In the genomic region with DNA sequence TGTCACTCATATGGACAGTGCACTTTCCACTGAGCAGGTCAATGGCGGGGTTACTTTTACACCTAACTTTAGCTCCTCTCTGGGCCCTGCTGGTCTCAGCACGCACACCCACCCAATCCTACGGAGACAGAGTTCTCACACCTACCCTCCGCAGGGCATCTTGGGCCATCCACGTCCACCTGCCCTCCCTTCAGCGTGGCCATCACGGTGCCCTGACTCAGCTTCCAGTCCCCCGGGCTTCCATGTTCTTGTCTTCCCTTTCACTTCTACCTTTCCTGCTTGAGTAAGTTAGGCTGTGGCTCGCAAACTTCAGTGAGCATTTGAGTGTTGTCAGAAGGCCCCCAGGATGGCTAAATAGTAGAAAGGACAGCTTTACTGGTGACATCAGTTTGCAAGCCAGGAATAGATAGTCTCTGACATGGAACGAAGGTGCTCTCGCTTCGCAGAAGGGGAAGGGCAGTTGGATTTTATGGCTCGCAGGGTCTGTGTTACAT, we compare ENCODE assay signal across 12 cellular contexts.
DNase-seq lines count a peak whose midpoint lies in the region; ATAC-seq, FAIRE-seq and TF ChIP-seq lines count a peak whose summit lies in the region.
"Had no signal": no experiment of that assay in that cellular context is flagged by ENCODE, and none has a peak within 500 bp of the region (broad histone marks: within the 10 kb centered on the region; RNA-seq: fewer than 3 reads in every experiment).

No MANE protein-coding gene starts in this region.

- no peak overlapping the region for H2AK5ac ChIP-seq in H1 (ENCODE audit: low read depth, low read length)

- intact Hi-C loops in posterior vena cava (cut with DNase I), result no loop called here
- intact Hi-C loops in activated CD4-positive, alpha-beta T cell treated with anti-CD3 and anti-CD28 coated beads for 36 hours (cut with DNase I, micrococcal nuclease), result no loop called here

- peak; percentile 17 for DNase-seq in RWPE2 (ENCODE audit: low spot score)
- DNase-seq in H1 (ENCODE audit: low read depth in 1 of 2, low spot score in 2 of 2), result peak in 1 of 2 experiments; percentile 13
- peak; percentile 32 for DNase-seq in posterior vena cava (ENCODE audit: low spot score)
- peak; percentile 62 for DNase-seq in type B pancreatic cell (ENCODE audit: extremely low spot score, unreplicated experiment)
- DNase-seq in activated CD4-positive, alpha-beta T cell treated with anti-CD3 and anti-CD28 coated beads for 36 hours, result no peak
- DNase-seq: NCI-H1417, NCI-H1930, NCI-H2171 treated with DMSO at 0.1 percent for 48 hours, NCI-H774, Right ventricle myocardium superior had no signal

- no peak for TF ChIP-seq RAD21 in H1 (IDR thresholded peaks at IDR 0.05 in 1 of 2, conservative IDR thresholded peaks at IDR 0.05 in 1 of 2; ENCODE audit: low read depth in 2 of 2, low read length in 2 of 2)

- ATAC-seq in RWPE2 (ENCODE audit: low read depth) (no peak), GM18519 (IDR thresholded peaks at IDR 0.05; ENCODE audit: low FRiP score, unreplicated experiment) (no peak), GM18520 (IDR thresholded peaks at IDR 0.05; ENCODE audit: unreplicated experiment) (no peak)
- no peak for ATAC-seq in activated CD4-positive, alpha-beta T cell treated with anti-CD3 and anti-CD28 coated beads for 36 hours

- H3K79me2 ChIP-seq in H1 (ENCODE audit: control insufficient read depth in 1 of 2, insufficient read depth in 2 of 2, low read length in 2 of 2), result no peaks in the 10 kb centered on the region

- no peak overlapping the region for H2BK12ac ChIP-seq in H1 (ENCODE audit: low read depth, low read length)

- H3K9me3 ChIP-seq in RWPE2 (ENCODE audit: severe bottlenecking) (no peaks in the 10 kb centered on the region), H1 (ENCODE audit: insufficient read depth in 2 of 2, low read depth in 1 of 2, low read length in 1 of 2) (no peaks in the 10 kb centered on the region)

- H3K14ac ChIP-seq in H1 (ENCODE audit: insufficient read length), result no peak overlapping the region

- no peak overlapping the region for H2AFZ ChIP-seq in H1 (ENCODE audit: low read length)

- H2BK120ac ChIP-seq in H1 (replicated peaks; ENCODE audit: low read depth, low read length), result no peak overlapping the region

- H3K23me2 ChIP-seq in H1 (ENCODE audit: low read depth, low read length), result no peaks in the 10 kb centered on the region

- H4K8ac ChIP-seq in H1 (ENCODE audit: extremely low read depth, insufficient read depth, low read length), result no peak overlapping the region

- H2BK5ac ChIP-seq in H1 (ENCODE audit: low read depth, low read length), result no peak overlapping the region

- H3K27ac Mint-ChIP-seq in type B pancreatic cell, result no peak overlapping the region
- no peak overlapping the region for H3K27ac Mint-ChIP-seq in activated CD4-positive, alpha-beta T cell treated with anti-CD3 and anti-CD28 coated beads for 36 hours

- TF ChIP-seq CTCF in RWPE2 (IDR thresholded peaks at IDR 0.05; ENCODE audit: poor library complexity, severe bottlenecking) (no peak), H1 (IDR thresholded peaks at IDR 0.05; ENCODE audit: control extremely low read depth in 1 of 3, insufficient read depth in 1 of 3, low read depth in 1 of 3, low read length in 3 of 3) (no peak), type B pancreatic cell (conservative IDR thresholded peaks at IDR 0.05) (no peak)

- H4K5ac ChIP-seq in H1 (ENCODE audit: insufficient read length, low read depth, low read length), result no peak overlapping the region

- no peaks in the 10 kb centered on the region for H3K9me3 Mint-ChIP-seq in type B pancreatic cell
- no peaks in the 10 kb centered on the region for H3K9me3 Mint-ChIP-seq in activated CD4-positive, alpha-beta T cell treated with anti-CD3 and anti-CD28 coated beads for 36 hours (ENCODE audit: low read depth)

- H4K91ac ChIP-seq in H1 (replicated peaks; ENCODE audit: insufficient read length, low read length), result peak overlapping the region; percentile 48

- no peak for FAIRE-seq in H1 (lab: Jason Lieb, UNC)

- no peak overlapping the region for H3K4me3 ChIP-seq in RWPE2 (ENCODE audit: severe bottlenecking)
- H3K4me3 ChIP-seq in H1 (ENCODE audit: extremely low read depth in 1 of 4, insufficient read depth in 2 of 4, low read depth in 3 of 4, low read length in 4 of 4), result no peak overlapping the region

- POLR2A ChIA-PET in H1 (lab: Charles Lee; ENCODE audit: partially characterized antibody), result interaction anchor here (1.4 kb wide), 1 partner anchor 34 kb away, joined by 3 read pairs; no protein-coding TSS in a partner anchor
- POLR2A ChIA-PET in activated CD4-positive, alpha-beta T cell treated with anti-CD3 and anti-CD28 coated beads for 36 hours (lab: Charles Lee), result no interaction called here

- peaks cover 23% of the 10 kb centered on the region for H3K4me1 Mint-ChIP-seq in type B pancreatic cell (ENCODE audit: unreplicated experiment)
- no peaks in the 10 kb centered on the region for H3K4me1 Mint-ChIP-seq in activated CD4-positive, alpha-beta T cell treated with anti-CD3 and anti-CD28 coated beads for 36 hours

- TF ChIP-seq POLR2A in H1 (IDR thresholded peaks at IDR 0.05; ENCODE audit: control extremely low read depth in 1 of 2, low read depth in 2 of 2, low read length in 2 of 2), result no peak

- H3K23ac ChIP-seq in H1 (ENCODE audit: insufficient read length), result no peak overlapping the region

- H3K36me3 ChIP-seq in RWPE2 (ENCODE audit: low read depth) (no peaks in the 10 kb centered on the region), H1 (ENCODE audit: control insufficient read depth in 2 of 4, insufficient read depth in 4 of 4, low read length in 3 of 4) (no peaks in the 10 kb centered on the region)

- H3K27me3 Mint-ChIP-seq in type B pancreatic cell, result peaks cover 12% of the 10 kb centered on the region
- no peaks in the 10 kb centered on the region for H3K27me3 Mint-ChIP-seq in activated CD4-positive, alpha-beta T cell treated with anti-CD3 and anti-CD28 coated beads for 36 hours

- no peak overlapping the region for H3K4ac ChIP-seq in H1 (replicated peaks; ENCODE audit: insufficient read length, low read depth, low read length)

- no peak overlapping the region for H3K27ac ChIP-seq in RWPE2 (ENCODE audit: poor library complexity, severe bottlenecking)
- H3K27ac ChIP-seq in H1 (ENCODE audit: low read depth, low read length), result no peak overlapping the region

- H3K4me1 ChIP-seq in RWPE2 (ENCODE audit: insufficient read depth, poor library complexity, severe bottlenecking), result no peaks in the 10 kb centered on the region
- peaks cover 0 to 12% (median 9%) of the 10 kb centered on the region in 4 experiments for H3K4me1 ChIP-seq in H1 (replicated peaks in 1 of 4; ENCODE audit: control insufficient read depth in 3 of 4, insufficient read depth in 4 of 4, low read length in 3 of 4)

- WGBS in H1 (ENCODE audit: extremely low coverage in 1 of 2, insufficient coverage in 1 of 2, insufficient read length in 1 of 2, insufficient replicate concordance in 2 of 2, low coverage in 1 of 2, low lambda C conversion rate in 2 of 2, missing lambda C conversion rate in 1 of 2), 2 experiments, result 94% methylated on average over 13 of the region's 13 CpGs; no CpG with 5 or more reads in 1 of the 2 experiments

- H3K79me1 ChIP-seq in H1 (ENCODE audit: low read depth, low read length), result no peaks in the 10 kb centered on the region

- no peak for TF ChIP-seq EP300 in H1 (IDR thresholded peaks at IDR 0.05; ENCODE audit: borderline replicate concordance in 1 of 2, low read depth in 2 of 2, low read length in 2 of 2)

- H2BK15ac ChIP-seq in H1 (ENCODE audit: low read length), result no peak overlapping the region

- H3K4me3 Mint-ChIP-seq in type B pancreatic cell, result no peak overlapping the region
- H3K4me3 Mint-ChIP-seq in activated CD4-positive, alpha-beta T cell treated with anti-CD3 and anti-CD28 coated beads for 36 hours, result no peak overlapping the region

- no peak overlapping the region for H3K18ac ChIP-seq in H1 (ENCODE audit: extremely low read depth, low read length)

- no peaks in the 10 kb centered on the region for H4K20me1 ChIP-seq in H1 (replicated peaks in 1 of 2; ENCODE audit: control insufficient read depth in 1 of 2, insufficient read depth in 2 of 2, low read length in 2 of 2)

- no peak overlapping the region for H3K9ac ChIP-seq in H1 (replicated peaks in 1 of 4; ENCODE audit: extremely low read depth in 1 of 4, low read depth in 3 of 4, low read length in 3 of 4)

- no peaks in the 10 kb centered on the region for H3K36me3 Mint-ChIP-seq in type B pancreatic cell
- H3K36me3 Mint-ChIP-seq in activated CD4-positive, alpha-beta T cell treated with anti-CD3 and anti-CD28 coated beads for 36 hours (ENCODE audit: low read depth), result no peaks in the 10 kb centered on the region

- no peak overlapping the region for H3K56ac ChIP-seq in H1 (replicated peaks; ENCODE audit: insufficient read length, low read depth, low read length)

- H2BK20ac ChIP-seq in H1 (ENCODE audit: low read length), result no peak overlapping the region

- H3K27me3 ChIP-seq in RWPE2 (ENCODE audit: insufficient read depth, poor library complexity, severe bottlenecking), result no peaks in the 10 kb centered on the region
- H3K27me3 ChIP-seq in H1 (replicated peaks in 1 of 4; ENCODE audit: control insufficient read depth in 3 of 4, extremely low read depth in 1 of 4, insufficient read depth in 3 of 4, low read length in 3 of 4), result no peaks in the 10 kb centered on the region; a peak in 1 of 7 replicates

- no peak overlapping the region for H3K4me2 ChIP-seq in H1 (ENCODE audit: insufficient read depth in 1 of 2, low read depth in 2 of 2, low read length in 2 of 2)

- CTCF ChIA-PET in H1 (lab: Charles Lee; ENCODE audit: partially characterized antibody), result interaction anchor here (0.6 to 0.9 kb wide), 2 partner anchors 761 to 1099 kb away, joined by 3 to 4 read pairs; no protein-coding TSS in a partner anchor
- CTCF ChIA-PET in activated CD4-positive, alpha-beta T cell treated with anti-CD3 and anti-CD28 coated beads for 36 hours (lab: Charles Lee), result no interaction called here

TF ChIP-seq in H1, 55 proteins besides CTCF, POLR2A, EP300 and RAD21:
- TF ChIP-seq SP4 (IDR thresholded peaks at IDR 0.05; ENCODE audit: low read length) (no peak), BCL11A (IDR thresholded peaks at IDR 0.05; ENCODE audit: low read depth in 2 of 2, low read length in 2 of 2) (no peak), TEAD4 (IDR thresholded peaks at IDR 0.05; ENCODE audit: low read depth, low read length) (no peak), BACH1 (IDR thresholded peaks at IDR 0.05; ENCODE audit: low read length) (no peak), SAP30 (IDR thresholded peaks at IDR 0.05; ENCODE audit: insufficient read depth, insufficient replicate concordance, low read length) (no peak), SRF (IDR thresholded peaks at IDR 0.05; ENCODE audit: low read depth, low read length) (no peak), ASH2L (IDR thresholded peaks at IDR 0.05; ENCODE audit: low read length) (no peak), PHF8 (conservative IDR thresholded peaks at IDR 0.05; ENCODE audit: low read depth, low read length) (no peak)
